In genomic region chr20:32135983-32136515, GRCh38 we compare ENCODE assay signal across 26 cellular contexts.
"Had no signal": no experiment of that assay in that cellular context is flagged by ENCODE, and none has a peak within 500 bp of the region (broad histone marks: within the 10 kb centered on the region; RNA-seq: fewer than 3 reads in every experiment).

No MANE protein-coding gene starts in this region.

- ATAC-seq: heart right ventricle; left lobe of liver; natural killer cell; sciatic nerve; stimulated activated naive CD8-positive, alpha-beta T cell treated with anti-CD3 and anti-CD28 coated beads, Interleukin-15, amount 100 ng/mL, for 72 hours had no signal

- H3K27me3 Mint-ChIP-seq: memory B cell; progenitor cell of endocrine pancreas; stimulated activated naive CD8-positive, alpha-beta T cell treated with anti-CD3 and anti-CD28 coated beads, Interleukin-15, amount 100 ng/mL, for 72 hours had no signal

- H3K4me3 Mint-ChIP-seq: memory B cell; natural killer cell; stimulated activated naive CD8-positive, alpha-beta T cell treated with anti-CD3 and anti-CD28 coated beads, Interleukin-15, amount 100 ng/mL, for 72 hours had no signal

- H3K4me2 ChIP-seq: smooth muscle cell had no signal

- H3K4me3 ChIP-seq: coronary artery, esophagus muscularis mucosa, heart right ventricle, lung, smooth muscle cell, suprapubic skin, transverse colon, vagina had no signal

- H3K9ac ChIP-seq: parathyroid adenoma had no signal

- H3K27ac Mint-ChIP-seq: memory B cell, natural killer cell, progenitor cell of endocrine pancreas had no signal

- H3K9me3 Mint-ChIP-seq: memory B cell; natural killer cell; stimulated activated naive CD8-positive, alpha-beta T cell treated with anti-CD3 and anti-CD28 coated beads, Interleukin-15, amount 100 ng/mL, for 72 hours had no signal

- H2AFZ ChIP-seq: parathyroid adenoma had no signal

- H3K27me3 ChIP-seq: esophagus muscularis mucosa, heart right ventricle, suprapubic skin, transverse colon, vagina had no signal

- H3K9me3 ChIP-seq: esophagus muscularis mucosa, heart right ventricle, suprapubic skin, transverse colon, vagina had no signal

- DNase-seq: dermis blood vessel endothelial cell; effector memory CD4-positive, alpha-beta T cell; foreskin melanocyte; glutamatergic neuron; heart right ventricle; hippocampal formation; kidney; natural killer cell; stimulated activated CD4-positive, alpha-beta T cell treated with anti-CD3 and anti-CD28 coated beads, Interleukin-12 subunit alpha, Interleukin-12 subunit beta, amount 100 ng/mL, for 4 hours; stimulated activated CD4-positive, alpha-beta T cell treated with anti-CD3 and anti-CD28 coated beads, Interleukin-1b, Interleukin-23, amount 100 ng/mL, for 48 hours; stimulated activated CD4-positive, alpha-beta T cell treated with anti-CD3 and anti-CD28 coated beads, Interleukin-4, amount 100 ng/mL, for 1 hour; stimulated activated CD8-positive, alpha-beta memory T cell treated with anti-CD3 and anti-CD28 coated beads, Interleukin-4, amount 100 ng/mL, for 48 hours; stimulated activated naive CD4-positive, alpha-beta T cell; stimulated activated naive CD8-positive, alpha-beta T cell treated with anti-CD3 and anti-CD28 coated beads, Interleukin-15, amount 100 ng/mL, for 72 hours; transverse colon had no signal

- H3K27ac ChIP-seq: coronary artery, esophagus muscularis mucosa, heart right ventricle, parathyroid adenoma, suprapubic skin, transverse colon, vagina had no signal

- H3K4me1 ChIP-seq: esophagus muscularis mucosa, suprapubic skin, transverse colon, vagina had no signal
